9 cellular contexts compared by ENCODE assay signal in genomic region chr4:41611881-41612871, GRCh38.
DNase-seq lines count a peak whose midpoint lies in the region; ATAC-seq and TF ChIP-seq lines count a peak whose summit lies in the region.
"Had no signal": no experiment of that assay in that cellular context is flagged by ENCODE, and none has a peak within 500 bp of the region (broad histone marks: within the 10 kb centered on the region; RNA-seq: fewer than 3 reads in every experiment).

No MANE protein-coding gene starts in this region.

- peaks cover 44% of the 10 kb centered on the region for H3K4me1 Mint-ChIP-seq in type B pancreatic cell (ENCODE audit: unreplicated experiment)
- H3K4me1 Mint-ChIP-seq: activated naive CD4-positive, alpha-beta T cell treated with anti-CD3 and anti-CD28 coated beads, Interleukin-2, amount 50 U/mL, for 24 hours had no signal

- ATAC-seq in lower lobe of right lung: peak; percentile 77 to 86
- ATAC-seq in GM21526 (IDR thresholded peaks at IDR 0.05; ENCODE audit: low FRiP score, unreplicated experiment): no peak

- peaks cover 9% of the 10 kb centered on the region for H3K36me3 Mint-ChIP-seq in type B pancreatic cell
- H3K36me3 Mint-ChIP-seq: activated naive CD4-positive, alpha-beta T cell treated with anti-CD3 and anti-CD28 coated beads, Interleukin-2, amount 50 U/mL, for 24 hours had no signal

- intact Hi-C loops in lower lobe of right lung (cut with DNase I): no loop called here

- no peak overlapping the region for H3K27ac ChIP-seq in lower lobe of right lung

- no peaks in the 10 kb centered on the region for H3K9me3 Mint-ChIP-seq in type B pancreatic cell

- no peak for TF ChIP-seq CTCF in lower lobe of right lung (IDR thresholded peaks at IDR 0.05)
- TF ChIP-seq CTCF in type B pancreatic cell (conservative IDR thresholded peaks at IDR 0.05): no peak

- no peaks in the 10 kb centered on the region for H3K27me3 ChIP-seq in lower lobe of right lung (ENCODE audit: low read depth)

- H3K4me1 ChIP-seq in lower lobe of right lung: peaks cover 31% of the 10 kb centered on the region

- H3K4me3 ChIP-seq in lower lobe of right lung: no peak overlapping the region

- peak; percentile 17 to 84 (median 60) for DNase-seq in NCI-H1417 (lab: John Stamatoyannopoulos, UW)
- no peak for DNase-seq in NCI-H1417 treated with DMSO at 0.1 percent for 48 hours (lab: John Stamatoyannopoulos, UW)
- peak; percentile 69 for DNase-seq in dermis blood vessel endothelial cell
- DNase-seq in lower lobe of right lung: no peak
- no peak for DNase-seq in type B pancreatic cell (ENCODE audit: extremely low spot score, unreplicated experiment)
- DNase-seq in NCI-H1092 treated with DMSO at 0.1 percent for 48 hours (lab: John Stamatoyannopoulos, UW): no peak
- no peak for DNase-seq in activated CD4-positive, alpha-beta T cell treated with anti-CD3 and anti-CD28 coated beads, Interleukin-2, amount 50 U/mL, for 48 hours

- peaks cover 37% of the 10 kb centered on the region for H3K36me3 ChIP-seq in lower lobe of right lung

- peak overlapping the region; percentile 79 for H3K27ac Mint-ChIP-seq in type B pancreatic cell
- H3K27ac Mint-ChIP-seq: activated naive CD4-positive, alpha-beta T cell treated with anti-CD3 and anti-CD28 coated beads, Interleukin-2, amount 50 U/mL, for 24 hours had no signal

- H3K27me3 Mint-ChIP-seq in type B pancreatic cell: no peaks in the 10 kb centered on the region
- H3K27me3 Mint-ChIP-seq: activated naive CD4-positive, alpha-beta T cell treated with anti-CD3 and anti-CD28 coated beads, Interleukin-2, amount 50 U/mL, for 24 hours had no signal

- H3K9me3 ChIP-seq in lower lobe of right lung: no peaks in the 10 kb centered on the region

- H3K4me3 Mint-ChIP-seq in type B pancreatic cell: peak overlapping the region; percentile 90
- H3K4me3 Mint-ChIP-seq: activated naive CD4-positive, alpha-beta T cell treated with anti-CD3 and anti-CD28 coated beads, Interleukin-2, amount 50 U/mL, for 24 hours had no signal

Comparison
In these comparisons a context has a peak if more than half of its experiments do, and no peak if none do; other contexts are left out.
1. DNase-seq: peak in NCI-H1417 (3 of 3) and dermis blood vessel endothelial cell (single experiment); none in NCI-H1417 treated with DMSO at 0.1 percent for 48 hours (single experiment), lower lobe of right lung (single experiment), type B pancreatic cell (single experiment), NCI-H1092 treated with DMSO at 0.1 percent for 48 hours (single experiment) and activated CD4-positive, alpha-beta T cell treated with anti-CD3 and anti-CD28 coated beads, Interleukin-2, amount 50 U/mL, for 48 hours (0 of 2).